ENCODE assay signal across 8 cellular contexts in genomic region chr3:172082269-172082668, GRCh38. TPM values are rescaled to one million over a fixed set of nuclear protein-coding genes. Genes with fewer than 3 reads are reported as not detected.
DNase-seq lines count a peak whose midpoint lies in the region; TF ChIP-seq lines count a peak whose summit lies in the region.

No MANE protein-coding gene starts in this region.

- no peak overlapping the region for H3K9ac ChIP-seq in rectal smooth muscle tissue (ENCODE audit: low read length)

- TF ChIP-seq CTCF in Caco-2 (IDR thresholded peaks at IDR 0.05; ENCODE audit: insufficient read depth in 1 of 2, low read depth in 1 of 2, low read length in 1 of 2, severe bottlenecking in 1 of 2, unreplicated experiment in 1 of 2), result no peak
- TF ChIP-seq CTCF in ascending aorta (IDR thresholded peaks at IDR 0.05), result no peak
- TF ChIP-seq CTCF in left ventricle myocardium inferior (IDR thresholded peaks at IDR 0.05; ENCODE audit: borderline replicate concordance), result no peak

- CTCF ChIA-PET in Caco-2 (lab: Charles Lee), result interaction anchor here (0.6 kb wide), 1 partner anchor 23 kb away, joined by 7 read pairs; no protein-coding TSS in a partner anchor

- POLR2A ChIA-PET in Caco-2 (lab: Charles Lee), result no interaction called here

- H3K27ac Mint-ChIP-seq in Caco-2 (ENCODE audit: unreplicated experiment), result peak overlapping the region; percentile 16

- peaks cover 16% of the 10 kb centered on the region for H3K36me3 Mint-ChIP-seq in Caco-2 (ENCODE audit: insufficient read depth, unreplicated experiment)

- peaks cover 18% of the 10 kb centered on the region for H3K4me1 Mint-ChIP-seq in Caco-2 (ENCODE audit: low read depth, unreplicated experiment)

- no TSS peak for BruUV-seq in Caco-2 (replicated peaks; lab: Mats Ljungman, UMichigan)

- H3K9me3 Mint-ChIP-seq in Caco-2 (ENCODE audit: unreplicated experiment), result no peaks in the 10 kb centered on the region

- no peaks in the 10 kb centered on the region; the same call in 1 of the 2 replicates for H3K36me3 ChIP-seq in Caco-2 (ENCODE audit: control insufficient read depth, insufficient read depth, low read length)
- no peaks in the 10 kb centered on the region for H3K36me3 ChIP-seq in ascending aorta
- H3K36me3 ChIP-seq in left ventricle myocardium inferior, result no peaks in the 10 kb centered on the region
- H3K36me3 ChIP-seq in rectal smooth muscle tissue (ENCODE audit: control insufficient read depth, insufficient read depth, low read length), result peaks cover 3% of the 10 kb centered on the region

- no peak for DNase-seq in Caco-2
- DNase-seq in ascending aorta (ENCODE audit: low spot score in 2 of 2), result peak in 1 of 2 donors; percentile 71
- DNase-seq in left ventricle myocardium inferior, result no peak
- DNase-seq in activated CD8-positive, alpha-beta memory T cell treated with anti-CD3 and anti-CD28 coated beads, Interleukin-2, amount 50 U/mL, for 48 hours, result no peak
- DNase-seq in mesenteric fat pad (ENCODE audit: low spot score), result no peak
- DNase-seq in NCI-H774 (lab: John Stamatoyannopoulos, UW), result no peak
- no peak for DNase-seq in NCI-H226

- H3K4me1 ChIP-seq in Caco-2 (peaks cover 67% of the 10 kb centered on the region), ascending aorta (peaks cover 0 to 18% of the 10 kb centered on the region in 2 donors), left ventricle myocardium inferior (peaks cover 71% of the 10 kb centered on the region), rectal smooth muscle tissue (ENCODE audit: control insufficient read depth, insufficient read depth, low read length) (peaks cover 13% of the 10 kb centered on the region)

- H3K27me3 Mint-ChIP-seq in Caco-2 (ENCODE audit: insufficient read depth, unreplicated experiment), result no peaks in the 10 kb centered on the region

- H3K4me3 Mint-ChIP-seq in Caco-2 (ENCODE audit: unreplicated experiment), result no peak overlapping the region

- H3K4me3 ChIP-seq in Caco-2 (ENCODE audit: low read depth, low read length) (no peak overlapping the region), ascending aorta (no peak overlapping the region), left ventricle myocardium inferior (no peak overlapping the region), rectal smooth muscle tissue (ENCODE audit: low read length) (no peak overlapping the region)

- intact Hi-C loops in Caco-2 (cut with micrococcal nuclease; ENCODE audit: unreplicated experiment), result no loop called here
- intact Hi-C loops in ascending aorta (cut with DNase I), result loop anchor here (5.0 kb wide), 1 partner anchor 40 kb away; no protein-coding TSS in a partner anchor
- intact Hi-C loops in left ventricle myocardium inferior (cut with micrococcal nuclease), result no loop called here

- H3K9me3 ChIP-seq in Caco-2 (no peaks in the 10 kb centered on the region), ascending aorta (no peaks in the 10 kb centered on the region), left ventricle myocardium inferior (replicated peaks) (no peaks in the 10 kb centered on the region)

- H3K27me3 ChIP-seq in Caco-2 (replicated peaks; ENCODE audit: control insufficient read depth, insufficient read depth, low read length), result no peaks in the 10 kb centered on the region
- no peaks in the 10 kb centered on the region for H3K27me3 ChIP-seq in ascending aorta
- no peaks in the 10 kb centered on the region for H3K27me3 ChIP-seq in left ventricle myocardium inferior (ENCODE audit: low read depth)
- H3K27me3 ChIP-seq in rectal smooth muscle tissue (ENCODE audit: control insufficient read depth, insufficient read depth, low read length), result no peaks in the 10 kb centered on the region

- peak overlapping the region; percentile 54 to 59 for H3K27ac ChIP-seq in ascending aorta
- H3K27ac ChIP-seq in left ventricle myocardium inferior (replicated peaks), result peak overlapping the region; percentile 67
- H3K27ac ChIP-seq in rectal smooth muscle tissue (ENCODE audit: low read depth, low read length), result peak overlapping the region; percentile 73

RNA-seq across cellular contexts. Expression of gene FNDC3B, which starts 42.9 kb away (rescaled TPM):
- total RNA-seq in Caco-2 (2022), result 59.8 and 63.5 TPM in 2 replicates
- total RNA-seq in ascending aorta, result 54.9 TPM
- total RNA-seq in left ventricle myocardium inferior, result 75.7 TPM
- total RNA-seq in mesenteric fat pad, result 258 TPM
